18 cellular contexts compared by ENCODE assay signal in genomic region chr10:112964482-112964881, GRCh38.
"Had no signal": no experiment of that assay in that cellular context is flagged by ENCODE, and none has a peak within 500 bp of the region (broad histone marks: within the 10 kb centered on the region; RNA-seq: fewer than 3 reads in every experiment).

No MANE protein-coding gene starts in this region.

- H3K4me1 Mint-ChIP-seq: activated naive CD8-positive, alpha-beta T cell treated with anti-CD3 and anti-CD28 coated beads, Interleukin-2, amount 10 ng/mL, durations not matched to agents 7 days and 5 days had no signal

- H3K9me3 Mint-ChIP-seq: stimulated activated naive CD8-positive, alpha-beta T cell treated with anti-CD3 and anti-CD28 coated beads, Interleukin-15, amount 100 ng/mL, for 72 hours had no signal

- H3K4me3 ChIP-seq: dorsolateral prefrontal cortex, lower lobe of right lung, uterus had no signal

- H3K4me3 Mint-ChIP-seq: activated naive CD8-positive, alpha-beta T cell treated with anti-CD3 and anti-CD28 coated beads, Interleukin-2, amount 10 ng/mL, durations not matched to agents 7 days and 5 days; naive thymus-derived CD4-positive, alpha-beta T cell; stimulated activated naive CD8-positive, alpha-beta T cell treated with anti-CD3 and anti-CD28 coated beads, Interleukin-15, amount 100 ng/mL, for 72 hours had no signal

- H3K36me3 Mint-ChIP-seq: activated naive CD8-positive, alpha-beta T cell treated with anti-CD3 and anti-CD28 coated beads, Interleukin-2, amount 10 ng/mL, durations not matched to agents 7 days and 5 days had no signal

- H3K36me3 ChIP-seq: uterus had no signal

- H3K27ac Mint-ChIP-seq: activated naive CD8-positive, alpha-beta T cell treated with anti-CD3 and anti-CD28 coated beads, Interleukin-2, amount 10 ng/mL, durations not matched to agents 7 days and 5 days; naive thymus-derived CD4-positive, alpha-beta T cell; stimulated activated naive CD8-positive, alpha-beta T cell treated with anti-CD3 and anti-CD28 coated beads, Interleukin-15, amount 100 ng/mL, for 72 hours had no signal

- H3K27ac ChIP-seq: dorsolateral prefrontal cortex, foreskin keratinocyte, lower lobe of right lung, neutrophil had no signal

- H3K9me3 ChIP-seq: lower lobe of right lung, neutrophil, thoracic aorta, uterus had no signal

- H3K27me3 ChIP-seq: dorsolateral prefrontal cortex, foreskin keratinocyte, neutrophil, uterus had no signal

- DNase-seq: activated CD4-positive, alpha-beta T cell treated with anti-CD3 and anti-CD28 coated beads, Interleukin-2, amount 50 U/mL, for 4 hours; activated CD4-positive, CD25-positive, alpha-beta regulatory T cell treated with anti-CD3 and anti-CD28 coated beads, Interleukin-2, amount 50 U/mL, for 72 hours; activated naive CD8-positive, alpha-beta T cell treated with anti-CD3 and anti-CD28 coated beads, Interleukin-2, amount 10 ng/mL, durations not matched to agents 7 days and 5 days; activated T-cell treated with anti-CD3 and anti-CD28 coated beads, Interleukin-2, amount 50 U/mL, for 1 hour; cerebellar nuclear complex; dorsolateral prefrontal cortex; foreskin keratinocyte; left cardiac atrium; lower lobe of right lung; midbrain; naive thymus-derived CD4-positive, alpha-beta T cell; stimulated activated CD4-positive, alpha-beta T cell treated with anti-CD3 and anti-CD28 coated beads, Interleukin-12 subunit alpha, Interleukin-12 subunit beta, amount 100 ng/mL, for 4 hours; stimulated activated CD4-positive, alpha-beta T cell treated with anti-CD3 and anti-CD28 coated beads, Interleukin-2, amount 100 ng/mL, for 48 hours; stimulated activated CD8-positive, alpha-beta memory T cell treated with anti-CD3 and anti-CD28 coated beads, Interleukin-4, amount 100 ng/mL, for 48 hours; stimulated activated naive CD8-positive, alpha-beta T cell treated with anti-CD3 and anti-CD28 coated beads, Interleukin-15, amount 100 ng/mL, for 72 hours had no signal
